In genomic region chr16:8863594-8864424, GRCh38 we compare ENCODE assay signal across 8 cellular contexts. TPM values are rescaled to one million over a fixed set of nuclear protein-coding genes. Genes with fewer than 3 reads are reported as not detected.
DNase-seq lines count a peak whose midpoint lies in the region; ATAC-seq and TF ChIP-seq lines count a peak whose summit lies in the region.

No MANE protein-coding gene starts in this region.

- no peak overlapping the region for H3K9ac ChIP-seq in MM.1S (ENCODE audit: low read length)

- H3K4me1 ChIP-seq in Panc1 (ENCODE audit: control insufficient read depth, insufficient read depth, low read length) (peaks cover 63% of the 10 kb centered on the region), foreskin keratinocyte (peaks cover 9% of the 10 kb centered on the region), MM.1S (ENCODE audit: low read length) (no peaks in the 10 kb centered on the region)

- CTCF ChIA-PET in Panc1 (lab: Charles Lee) = interaction anchor here (0.7 to 1.0 kb wide), 3 partner anchors 8 to 271 kb away, joined by 4 to 13 read pairs (median 5); no protein-coding TSS in a partner anchor

- peaks cover 92% of the 10 kb centered on the region for H3K79me2 ChIP-seq in MM.1S (ENCODE audit: low read length)

- H2AFZ ChIP-seq in MM.1S (ENCODE audit: low read length) = no peak overlapping the region

- DNase-seq in GM06990 (ENCODE audit: extremely low read depth, insufficient read length) (no peak), Panc1 (ENCODE audit: low read depth, low spot score) (no peak), foreskin keratinocyte (peak in 1 of 2 donors; percentile 66), pons (ENCODE audit: low spot score) (peak; percentile 94), NCI-H1417 treated with DMSO at 0.1 percent for 48 hours (lab: John Stamatoyannopoulos, UW) (no peak), MM.1S (no peak)
- DNase-seq in NK-92 treated with Interleukin-12 subunit alpha and Interleukin-12 subunit beta, amount 100 ng/mL, for 24 hours (lab: John Stamatoyannopoulos, UW) = no peak
- no peak for DNase-seq in stimulated activated naive CD4-positive, alpha-beta T cell treated with Interleukin-2 at 50 U/mL for 16 hours (lab: John Stamatoyannopoulos, UW)

- peak; percentile 70 for ATAC-seq in Panc1
- peak; percentile 24 for ATAC-seq in foreskin keratinocyte

- no peak overlapping the region for H3K4me3 ChIP-seq in GM06990 (replicated peaks; ENCODE audit: low read depth, low read length)
- peak overlapping the region in 1 of 2 experiments; percentile 9; a peak in 1 of 4 replicates for H3K4me3 ChIP-seq in Panc1 (ENCODE audit: low read depth in 2 of 2, low read length in 2 of 2)
- no peak overlapping the region for H3K4me3 ChIP-seq in MM.1S (ENCODE audit: low read length)

- no peaks in the 10 kb centered on the region for H3K9me2 ChIP-seq in MM.1S (replicated peaks; ENCODE audit: insufficient read depth, low read length)

- intact Hi-C loops in Panc1 (cut with micrococcal nuclease; ENCODE audit: unreplicated experiment) = loop anchor here (10.0 kb wide), 2 partner anchors 271 to 289 kb away; no protein-coding TSS in a partner anchor

- no peak overlapping the region for H3K4me2 ChIP-seq in MM.1S (ENCODE audit: low read depth, low read length)

- no TSS peak for BruUV-seq in Panc1 (replicated peaks; lab: Mats Ljungman, UMichigan)

- H3K36me3 ChIP-seq in GM06990 (ENCODE audit: control insufficient read depth, insufficient read depth, low read length) (peaks cover 4% of the 10 kb centered on the region), Panc1 (ENCODE audit: control insufficient read depth, insufficient read depth, low read length) (peaks cover 3% of the 10 kb centered on the region; the same call in 1 of the 2 replicates), MM.1S (replicated peaks; ENCODE audit: insufficient read depth, low read length) (0 out of 2 replicates have a peak, but pooled peaks cover 2% of the 10 kb centered on the region)

- H3K27me3 ChIP-seq in GM06990 (replicated peaks; ENCODE audit: control insufficient read depth, insufficient read depth, low read length) = no peaks in the 10 kb centered on the region
- no peaks in the 10 kb centered on the region for H3K27me3 ChIP-seq in Panc1 (ENCODE audit: control insufficient read depth, insufficient read depth, low read length)
- no peaks in the 10 kb centered on the region for H3K27me3 ChIP-seq in foreskin keratinocyte
- no peaks in the 10 kb centered on the region for H3K27me3 ChIP-seq in MM.1S (replicated peaks; ENCODE audit: insufficient read depth, low read length)

- peaks cover 5% of the 10 kb centered on the region; the same call in 1 of the 2 replicates for H3F3A ChIP-seq in MM.1S (ENCODE audit: insufficient read depth, low read length)

- H3K27ac ChIP-seq in Panc1 (ENCODE audit: low read length) (peak overlapping the region; percentile 96), foreskin keratinocyte (no peak overlapping the region), MM.1S (ENCODE audit: low read length) (no peak overlapping the region)

- TF ChIP-seq CTCF in GM06990 (IDR thresholded peaks at IDR 0.05; ENCODE audit: insufficient read depth, low read length, poor library complexity, severe bottlenecking) = peak; percentile 3
- no peak for TF ChIP-seq CTCF in Panc1 (IDR thresholded peaks at IDR 0.05)
- no peak for TF ChIP-seq CTCF in foreskin keratinocyte (conservative IDR thresholded peaks at IDR 0.05)
- TF ChIP-seq CTCF in MM.1S (IDR thresholded peaks at IDR 0.05; ENCODE audit: low read length) = no peak

- H4K20me1 ChIP-seq in MM.1S (ENCODE audit: insufficient read depth, low read length) = peaks cover 18% of the 10 kb centered on the region

- H3K9me3 ChIP-seq in Panc1 (ENCODE audit: control insufficient read depth, insufficient read depth, low read depth, low read length) (no peaks in the 10 kb centered on the region), MM.1S (replicated peaks; ENCODE audit: insufficient read depth, low read length) (no peaks in the 10 kb centered on the region)

- POLR2A ChIA-PET in Panc1 (lab: Charles Lee) = interaction anchor here (0.7 kb wide), 1 partner anchor 12 kb away, joined by 14 read pairs; no protein-coding TSS in a partner anchor

- in situ Hi-C loops in Panc1 (cut with HindIII; ENCODE audit: low pct_unique_long_range_greater_than_20kb, low sequenced_read_pairs) = no loop called here

RNA-seq across cellular contexts. Expression of gene CARHSP1, which starts 5.0 kb away (rescaled TPM):
- 158 TPM for total RNA-seq in Panc1 (2021; ENCODE audit: unreplicated experiment)
- 262 TPM for polyA plus RNA-seq in Panc1 (2012; ENCODE audit: insufficient read length)
- 209 and 212 TPM in 2 replicates for total RNA-seq in foreskin keratinocyte
- 285 and 287 TPM in 2 replicates for polyA plus RNA-seq in foreskin keratinocyte

RNA-seq across cellular contexts. Expression of gene LITAFD, which starts 18.3 kb away (rescaled TPM):
- total RNA-seq in Panc1 (2021; ENCODE audit: unreplicated experiment) = not detected
- not detected for polyA plus RNA-seq in Panc1 (2012; ENCODE audit: insufficient read length)
- not detected in 2 replicates for total RNA-seq in foreskin keratinocyte
- not detected in 2 replicates for polyA plus RNA-seq in foreskin keratinocyte
